Comparison of ENCODE assay signal across 9 cellular contexts in genomic region chr14:100213956-100214767, GRCh38. TPM values are rescaled to one million over a fixed set of nuclear protein-coding genes. Genes with fewer than 3 reads are reported as not detected.
DNase-seq lines count a peak whose midpoint lies in the region; ATAC-seq and TF ChIP-seq lines count a peak whose summit lies in the region.
"Had no signal": no experiment of that assay in that cellular context is flagged by ENCODE, and none has a peak within 500 bp of the region (broad histone marks: within the 10 kb centered on the region; RNA-seq: fewer than 3 reads in every experiment).

No MANE protein-coding gene starts in this region.

- H3K9me3 Mint-ChIP-seq in chondrocyte (ENCODE audit: low read depth) = no peaks in the 10 kb centered on the region

- H3K27ac Mint-ChIP-seq in chondrocyte (ENCODE audit: unreplicated experiment) = peak overlapping the region; percentile 83

- peak; percentile 89 for TF ChIP-seq POLR2A in GM19099 (IDR thresholded peaks at IDR 0.05; ENCODE audit: extremely low read depth, insufficient read length, low read depth)

- no peaks in the 10 kb centered on the region for H3K36me3 Mint-ChIP-seq in chondrocyte (ENCODE audit: low read depth)

- H3K27me3 Mint-ChIP-seq in chondrocyte (ENCODE audit: low read depth) = no peaks in the 10 kb centered on the region

- no peak for TF ChIP-seq CTCF in chondrocyte (IDR thresholded peaks at IDR 0.05)

- peaks cover 7% of the 10 kb centered on the region for H3K4me1 Mint-ChIP-seq in chondrocyte (ENCODE audit: low read depth)

- DNase-seq in AG20443 (ENCODE audit: low spot score) = peak; percentile 96
- peak; percentile 88 for DNase-seq in NCI-H345 treated with DMSO at 0.1 percent for 48 hours (lab: John Stamatoyannopoulos, UW; ENCODE audit: unreplicated experiment)
- peak; percentile 85 for DNase-seq in activated CD4-positive, alpha-beta T cell treated with anti-CD3 and anti-CD28 coated beads for 1 hour
- no peak for DNase-seq in chondrocyte (ENCODE audit: low spot score)
- DNase-seq in left kidney (ENCODE audit: low read depth, low spot score) = peak; percentile 97
- DNase-seq in stimulated activated CD4-positive, alpha-beta T cell treated with anti-CD3 and anti-CD28 coated beads, Interleukin-2, amount 100 ng/mL, for 4 hours (ENCODE audit: low read depth) = peak; percentile 93

- peak; percentile 94 for ATAC-seq in HG03342 (IDR thresholded peaks at IDR 0.05; ENCODE audit: unreplicated experiment)

- peak overlapping the region; percentile 66 for H3K4me3 Mint-ChIP-seq in chondrocyte (ENCODE audit: unreplicated experiment)

RNA-seq across cellular contexts. Expression of gene YY1, which starts 24.8 kb away (rescaled TPM):
- total RNA-seq in chondrocyte = 69.8 to 72.8 TPM (median 70.0 TPM) in 3 replicates

RNA-seq across cellular contexts. Expression of gene DEGS2, which starts 54.7 kb away (rescaled TPM):
- total RNA-seq in chondrocyte = 0.17 to 0.36 TPM in 2 of 3 replicates, not detected in the other
- total RNA-seq: HT1080 had no signal
